Comparison of ENCODE assay signal across 10 cellular contexts in the genomic region with DNA sequence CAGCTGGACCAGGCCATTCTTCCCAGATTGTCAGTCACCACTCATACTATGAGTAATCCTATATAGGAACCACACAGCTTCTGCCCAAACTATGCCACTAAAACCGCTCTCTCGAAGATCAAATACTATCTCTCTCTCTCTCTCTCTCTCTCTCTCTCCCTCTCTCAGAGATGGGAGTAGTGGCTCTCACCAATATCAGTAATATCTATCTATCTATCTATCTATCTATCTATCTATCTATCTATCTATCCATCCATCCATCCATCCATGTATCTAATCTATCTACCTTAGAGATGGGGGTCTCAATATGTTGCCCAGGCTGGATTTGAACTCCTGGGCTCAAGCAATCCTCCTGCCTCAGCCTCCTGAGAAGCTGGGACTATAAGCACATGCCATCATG. TPM values are rescaled to one million over a fixed set of nuclear protein-coding genes. Genes with fewer than 3 reads are reported as not detected.
"Had no signal": no experiment of that assay in that cellular context is flagged by ENCODE, and none has a peak within 500 bp of the region (broad histone marks: within the 10 kb centered on the region; RNA-seq: fewer than 3 reads in every experiment).

No MANE protein-coding gene starts in this region.

- H3K9me3 Mint-ChIP-seq: IgD-negative memory B cell had no signal

- H3K9ac ChIP-seq: GM23248 had no signal

- H3K36me3 Mint-ChIP-seq: IgD-negative memory B cell had no signal

- H3K4me3 Mint-ChIP-seq: IgD-negative memory B cell had no signal

- DNase-seq: GM23248, GOT3, H7, KG1 had no signal

- H3K36me3 ChIP-seq: HAP-1 had no signal

- H3K4me3 ChIP-seq: GM23248, HAP-1 had no signal

- H3K27ac Mint-ChIP-seq: IgD-negative memory B cell had no signal

- H3K27ac ChIP-seq: GM23248, HL-60 had no signal

- H3K4me1 ChIP-seq: HAP-1 had no signal

- H2AFZ ChIP-seq: GM23248 had no signal

- ATAC-seq: HCT116, HepG2 had no signal

- H3K9me3 ChIP-seq: HAP-1 had no signal

- FAIRE-seq: HepG2 had no signal

RNA-seq across cellular contexts. Expression of a gene that starts 37.1 kb away (rescaled TPM):
- total RNA-seq: H4, H7 had no signal
- polyA plus RNA-seq: GM23248, IgD-negative memory B cell had no signal

RNA-seq across cellular contexts. Expression of a gene that starts 53.0 kb away (rescaled TPM):
- total RNA-seq: H7, HepG2 had no signal
- polyA plus RNA-seq: HepG2 had no signal
